Comparison of ENCODE assay signal across 2 cellular contexts in genomic region chr6:12534454-12534853, GRCh38.
TF ChIP-seq lines count a peak whose summit lies in the region.

No MANE protein-coding gene starts in this region.

TF ChIP-seq in HepG2, 621 proteins besides CTCF, POLR2A, EP300 and RAD21:
- TF ChIP-seq ATF7 (IDR thresholded peaks at IDR 0.05) (peak; percentile 30; the same call in 1 of the 2 replicates), ATF7 (CRISPR knock-in tag; IDR thresholded peaks at IDR 0.05) (no peak), ZNF652 (CRISPR knock-in tag; IDR thresholded peaks at IDR 0.05; ENCODE audit: borderline replicate concordance, low read depth) (no peak)

TF ChIP-seq in GM12878, 131 proteins besides CTCF, POLR2A, EP300 and RAD21:
- TF ChIP-seq RUNX3 (IDR thresholded peaks at IDR 0.05; ENCODE audit: low read length) (0 out of 2 replicates have a peak, but pooled peaks have one; percentile 9), REST (IDR thresholded peaks at IDR 0.05; ENCODE audit: low read depth, low read length) (no peak), PKNOX1 (IDR thresholded peaks at IDR 0.05) (peak; percentile 70), ESRRA (IDR thresholded peaks at IDR 0.05; ENCODE audit: low read length) (no peak), SKIL (IDR thresholded peaks at IDR 0.05; ENCODE audit: low read depth, poor library complexity, severe bottlenecking) (no peak), IRF4 (IDR thresholded peaks at IDR 0.05; ENCODE audit: low read depth, low read length) (no peak), PBX3 (IDR thresholded peaks at IDR 0.05; ENCODE audit: insufficient replicate concordance, low read depth, low read length) (peak; percentile 51)
TF ChIP-seq in GM12878: peak in this region for 3.
